In the genomic region with DNA sequence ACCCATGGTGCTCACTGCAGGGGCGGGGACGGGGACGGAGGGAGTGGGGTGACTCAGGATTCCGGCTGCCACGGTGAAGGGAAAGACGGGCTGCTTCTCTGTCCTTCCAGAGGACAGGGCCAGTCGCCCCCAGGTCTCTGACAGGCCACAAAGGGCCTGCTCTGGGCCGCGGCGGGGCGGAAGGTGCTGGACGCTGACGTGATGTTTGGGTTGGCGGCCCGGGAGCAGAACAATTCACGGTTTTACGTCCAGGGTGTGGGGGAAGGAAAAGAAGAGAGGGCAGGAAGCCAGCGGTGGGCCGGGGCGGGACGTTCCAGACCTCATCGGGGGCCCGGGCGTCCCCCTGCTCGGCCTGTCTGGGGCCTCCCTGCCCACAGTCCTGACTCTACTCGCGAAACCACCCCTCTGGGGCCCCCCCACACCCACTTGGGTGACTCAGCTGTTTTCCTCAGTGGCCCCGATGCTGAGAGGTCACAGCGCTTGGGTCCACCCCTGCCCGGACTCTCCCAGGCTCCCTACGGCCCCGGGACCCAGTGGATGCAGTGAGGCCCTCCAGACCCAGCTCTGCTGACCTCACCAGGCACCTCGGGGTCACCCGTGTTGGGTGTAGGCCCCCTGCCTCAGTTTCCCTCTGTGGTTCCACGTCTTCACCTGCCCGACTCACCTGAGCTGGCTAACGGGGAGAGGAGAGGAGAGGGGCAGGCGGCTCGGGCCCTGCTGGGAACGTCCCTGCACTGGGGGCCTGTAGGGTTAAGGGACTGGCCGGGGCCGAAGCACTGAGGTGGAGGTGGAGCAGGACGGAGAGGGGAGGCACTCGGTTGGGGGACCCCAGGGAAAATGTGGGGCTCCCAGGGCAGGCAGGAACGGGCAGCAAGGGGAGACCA, we compare ENCODE assay signal across 8 cellular contexts.
DNase-seq lines count a peak whose midpoint lies in the region; ATAC-seq and TF ChIP-seq lines count a peak whose summit lies in the region.

No MANE protein-coding gene starts in this region.

- H3K27me3 ChIP-seq in rectal smooth muscle tissue (ENCODE audit: control insufficient read depth, insufficient read depth, low read length): no peaks in the 10 kb centered on the region

- peak; percentile 69 for DNase-seq in ELF-1 (ENCODE audit: low read depth, low spot score)
- peak; percentile 10 for DNase-seq in activated CD8-positive, alpha-beta memory T cell treated with anti-CD3 and anti-CD28 coated beads, Interleukin-2, amount 50 U/mL, for 24 hours (ENCODE audit: extremely low read depth)
- DNase-seq in foreskin fibroblast: peak; percentile 66 to 89
- no peak for DNase-seq in NCI-H1694 treated with DMSO at 0.1 percent for 48 hours (lab: John Stamatoyannopoulos, UW)

- H3K27ac ChIP-seq in rectal smooth muscle tissue (ENCODE audit: low read depth, low read length): peak overlapping the region; percentile 100

- no peaks in the 10 kb centered on the region for H3K36me3 ChIP-seq in rectal smooth muscle tissue (ENCODE audit: control insufficient read depth, insufficient read depth, low read length)

- ATAC-seq in HG02571 (IDR thresholded peaks at IDR 0.05; ENCODE audit: unreplicated experiment) (no peak), HG03521 (IDR thresholded peaks at IDR 0.05; ENCODE audit: unreplicated experiment) (no peak), GM18517 (IDR thresholded peaks at IDR 0.05; ENCODE audit: unreplicated experiment) (no peak)

- peak overlapping the region; percentile 89 for H3K9ac ChIP-seq in rectal smooth muscle tissue (ENCODE audit: low read length)

- H3K4me3 ChIP-seq in foreskin fibroblast (ENCODE audit: low read depth in 1 of 2, low read length in 2 of 2): peak overlapping the region; percentile 12 to 30
- H3K4me3 ChIP-seq in rectal smooth muscle tissue (ENCODE audit: low read length): peak overlapping the region; percentile 69

- TF ChIP-seq CTCF in foreskin fibroblast (IDR thresholded peaks at IDR 0.05; ENCODE audit: low read depth, low read length): no peak

- peaks cover 42% of the 10 kb centered on the region for H3K4me1 ChIP-seq in rectal smooth muscle tissue (ENCODE audit: control insufficient read depth, insufficient read depth, low read length)
